ENCODE assay signal across 9 cellular contexts in genomic region chr3:126678691-126679317, GRCh38. TPM values are rescaled to one million over a fixed set of nuclear protein-coding genes. Genes with fewer than 3 reads are reported as not detected.
DNase-seq lines count a peak whose midpoint lies in the region; ATAC-seq and TF ChIP-seq lines count a peak whose summit lies in the region.
"Had no signal": no experiment of that assay in that cellular context is flagged by ENCODE, and none has a peak within 500 bp of the region (broad histone marks: within the 10 kb centered on the region; RNA-seq: fewer than 3 reads in every experiment).

No MANE protein-coding gene starts in this region.

- H3K4me1 Mint-ChIP-seq in activated CD4-positive, alpha-beta T cell treated with anti-CD3 and anti-CD28 coated beads for 36 hours, result peaks cover 4% of the 10 kb centered on the region
- H3K4me1 Mint-ChIP-seq in activated CD4-positive, alpha-beta T cell treated with anti-CD3 and anti-CD28 coated beads, Interleukin-2, amount 10 ng/mL, durations not matched to agents 24 days and 14 days, result peaks cover 3% of the 10 kb centered on the region

- peak overlapping the region in 1 of 8 donors; percentile 45 for H3K4me3 ChIP-seq in spleen

- H3K36me3 ChIP-seq in spleen, result no peaks in the 10 kb centered on the region

- no peak overlapping the region for H3K4me3 Mint-ChIP-seq in activated CD4-positive, alpha-beta T cell treated with anti-CD3 and anti-CD28 coated beads for 36 hours
- no peak overlapping the region for H3K4me3 Mint-ChIP-seq in activated CD4-positive, alpha-beta T cell treated with anti-CD3 and anti-CD28 coated beads, Interleukin-2, amount 10 ng/mL, durations not matched to agents 24 days and 14 days
- H3K4me3 Mint-ChIP-seq: nephron progenitor cell had no signal

- intact Hi-C loops in activated CD4-positive, alpha-beta T cell treated with anti-CD3 and anti-CD28 coated beads for 36 hours (cut with DNase I, micrococcal nuclease), result loop anchor here (1.0 to 5.0 kb wide), 5 partner anchors 303 to 868 kb away; no protein-coding TSS in a partner anchor
- intact Hi-C loops in activated CD4-positive, alpha-beta T cell treated with anti-CD3 and anti-CD28 coated beads, Interleukin-2, amount 10 ng/mL, durations not matched to agents 24 days and 14 days (cut with micrococcal nuclease), result loop anchor here (1.0 to 10.0 kb wide), 3 partner anchors 306 to 865 kb away; partner anchors contain the start of gene PLXNA1
- intact Hi-C loops in spleen (cut with DNase I; ENCODE audit: low total_unique reads), result loop anchor here (5.0 kb wide), 1 partner anchor 868 kb away; no protein-coding TSS in a partner anchor

- H3K27me3 Mint-ChIP-seq in activated CD4-positive, alpha-beta T cell treated with anti-CD3 and anti-CD28 coated beads for 36 hours, result peaks cover 3% of the 10 kb centered on the region
- H3K27me3 Mint-ChIP-seq in activated CD4-positive, alpha-beta T cell treated with anti-CD3 and anti-CD28 coated beads, Interleukin-2, amount 10 ng/mL, durations not matched to agents 24 days and 14 days, result peaks cover 19% of the 10 kb centered on the region

- H3K9me3 ChIP-seq in spleen, result peaks cover 0 to 11% (median 8%) of the 10 kb centered on the region in 8 donors

- H3K9me3 Mint-ChIP-seq in activated CD4-positive, alpha-beta T cell treated with anti-CD3 and anti-CD28 coated beads for 36 hours (ENCODE audit: low read depth), result peaks cover 2% of the 10 kb centered on the region
- no peaks in the 10 kb centered on the region for H3K9me3 Mint-ChIP-seq in activated CD4-positive, alpha-beta T cell treated with anti-CD3 and anti-CD28 coated beads, Interleukin-2, amount 10 ng/mL, durations not matched to agents 24 days and 14 days

- DNase-seq in activated CD4-positive, alpha-beta T cell treated with anti-CD3 and anti-CD28 coated beads for 36 hours, result no peak
- DNase-seq in activated CD4-positive, alpha-beta T cell treated with anti-CD3 and anti-CD28 coated beads, Interleukin-2, amount 10 ng/mL, durations not matched to agents 24 days and 14 days, result no peak
- peak; percentile 2 for DNase-seq in NCI-H748 treated with DMSO at 0.1 percent for 48 hours (lab: John Stamatoyannopoulos, UW)
- peak; percentile 23 for DNase-seq in germinal center (ENCODE audit: low spot score)
- DNase-seq in spleen, result peak; percentile 70
- DNase-seq in globus pallidus (ENCODE audit: low spot score), result no peak
- no peak for DNase-seq in cerebellar nuclear complex (lab: John Stamatoyannopoulos, UW)
- no peak for DNase-seq in nucleus accumbens (lab: John Stamatoyannopoulos, UW)

- 20 to 37% (median 31%) methylated on average over 21 to 31 of the region's 31 CpGs for WGBS in spleen, 5 donors

- peaks cover 0 to 28% (median 11%) of the 10 kb centered on the region in 6 donors for H3K4me1 ChIP-seq in spleen

- peak; percentile 30 for ATAC-seq in activated CD4-positive, alpha-beta T cell treated with anti-CD3 and anti-CD28 coated beads for 36 hours

- no peak for TF ChIP-seq POLR2A in spleen (IDR thresholded peaks at IDR 0.05)

- CTCF ChIA-PET in activated CD4-positive, alpha-beta T cell treated with anti-CD3 and anti-CD28 coated beads for 36 hours (lab: Charles Lee), result interaction anchor here (0.6 to 2.0 kb wide), 11 partner anchors 8 to 869 kb away, joined by 3 to 10 read pairs (median 4); no protein-coding TSS in a partner anchor

- H3K27ac Mint-ChIP-seq in activated CD4-positive, alpha-beta T cell treated with anti-CD3 and anti-CD28 coated beads for 36 hours, result no peak overlapping the region
- H3K27ac Mint-ChIP-seq in activated CD4-positive, alpha-beta T cell treated with anti-CD3 and anti-CD28 coated beads, Interleukin-2, amount 10 ng/mL, durations not matched to agents 24 days and 14 days, result no peak overlapping the region
- H3K27ac Mint-ChIP-seq: nephron progenitor cell had no signal

- no peak overlapping the region for H3K27ac ChIP-seq in spleen

- peaks cover 0 to 33% (median 0%) of the 10 kb centered on the region in 7 donors for H3K27me3 ChIP-seq in spleen (replicated peaks in 1 of 7)

- TF ChIP-seq CTCF in spleen (IDR thresholded peaks at IDR 0.05 in 8 of 11, conservative IDR thresholded peaks at IDR 0.05 in 3 of 11), result no peak

- H3K36me3 Mint-ChIP-seq in activated CD4-positive, alpha-beta T cell treated with anti-CD3 and anti-CD28 coated beads for 36 hours (ENCODE audit: low read depth), result no peaks in the 10 kb centered on the region
- H3K36me3 Mint-ChIP-seq in activated CD4-positive, alpha-beta T cell treated with anti-CD3 and anti-CD28 coated beads, Interleukin-2, amount 10 ng/mL, durations not matched to agents 24 days and 14 days (ENCODE audit: low read depth), result no peaks in the 10 kb centered on the region

- POLR2A ChIA-PET in activated CD4-positive, alpha-beta T cell treated with anti-CD3 and anti-CD28 coated beads for 36 hours (lab: Charles Lee), result no interaction called here

RNA-seq across cellular contexts. Expression of gene TXNRD3, which starts 23.9 kb away (rescaled TPM):
- 1 to 10 TPM; 2.5 to 3.5 TPM for total RNA-seq in activated CD4-positive, alpha-beta T cell treated with anti-CD3 and anti-CD28 coated beads for 36 hours
- total RNA-seq in activated CD4-positive, alpha-beta T cell treated with anti-CD3 and anti-CD28 coated beads, Interleukin-2, amount 10 ng/mL, durations not matched to agents 24 days and 14 days, result 1.3 and 1.5 TPM in 2 replicates
- 10 to 100 TPM in 1 of 7 donors, 1 to 10 TPM in 6; 3.7 to 12.9 (median 7.6) TPM for total RNA-seq in spleen
- 1 to 10 TPM; 3.7 to 5.8 (median 5.1) TPM for polyA plus RNA-seq in spleen

RNA-seq across cellular contexts. Expression of gene CHCHD6, which starts 25.2 kb away (rescaled TPM):
- 10 to 100 TPM; 17.1 to 17.7 TPM for total RNA-seq in activated CD4-positive, alpha-beta T cell treated with anti-CD3 and anti-CD28 coated beads for 36 hours
- total RNA-seq in activated CD4-positive, alpha-beta T cell treated with anti-CD3 and anti-CD28 coated beads, Interleukin-2, amount 10 ng/mL, durations not matched to agents 24 days and 14 days, result 17.1 and 18.5 TPM in 2 replicates
- 10 to 100 TPM in 4 of 7 donors, 1 to 10 TPM in 3; 6.3 to 14.6 (median 10.3) TPM for total RNA-seq in spleen
- 10 to 100 TPM; 13.1 to 39.1 (median 17.9) TPM for polyA plus RNA-seq in spleen

Comparison
In these comparisons a context has a peak if more than half of its experiments do, and no peak if none do; other contexts are left out.
1. DNase-seq: peak in NCI-H748 treated with DMSO at 0.1 percent for 48 hours (single experiment), germinal center (single experiment) and spleen (single experiment); none in activated CD4-positive, alpha-beta T cell treated with anti-CD3 and anti-CD28 coated beads for 36 hours (single experiment), activated CD4-positive, alpha-beta T cell treated with anti-CD3 and anti-CD28 coated beads, Interleukin-2, amount 10 ng/mL, durations not matched to agents 24 days and 14 days (single experiment), globus pallidus (single experiment), cerebellar nuclear complex (0 of 2) and nucleus accumbens (0 of 56).